In the genomic region with DNA sequence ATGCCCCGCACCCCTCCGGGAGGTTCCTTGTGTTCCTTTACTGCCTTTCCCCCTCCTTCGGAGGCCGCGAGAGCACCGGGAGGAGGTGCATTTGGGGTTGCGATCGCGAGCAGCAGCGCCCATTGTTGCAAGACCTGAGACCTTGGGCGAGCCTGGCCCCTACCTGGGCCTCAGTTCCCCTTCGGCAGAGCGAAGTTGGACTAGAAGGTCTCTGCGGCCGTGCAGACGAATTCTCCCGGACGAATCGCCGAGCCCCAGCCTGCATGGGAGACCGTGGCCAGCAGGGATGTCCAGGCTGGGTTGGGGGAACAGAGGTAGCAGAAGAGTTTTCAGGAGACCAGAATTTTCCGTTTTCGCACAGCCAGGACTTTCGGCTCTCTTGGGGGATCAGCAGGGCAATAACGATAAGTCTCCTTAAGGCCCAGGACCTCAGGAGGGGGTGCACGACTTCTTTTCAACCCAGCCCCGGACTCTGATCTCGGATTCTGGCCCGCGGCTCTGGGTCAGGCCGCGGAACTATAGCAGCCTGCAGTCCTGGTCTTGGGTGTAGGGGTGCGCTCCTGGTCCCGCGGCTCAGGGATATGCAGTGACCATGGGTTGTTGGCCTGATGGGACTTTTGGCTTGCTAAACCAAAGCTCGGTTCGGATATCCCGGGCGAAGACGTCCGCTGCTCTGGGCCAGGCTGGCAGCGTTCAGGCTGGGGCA, we compare ENCODE assay signal across 1 cellular context.
TF ChIP-seq lines count a peak whose summit lies in the region.

No MANE protein-coding gene starts in this region.

TF ChIP-seq in endothelial cell of umbilical vein, 7 proteins besides CTCF, POLR2A, EP300 and RAD21:
- TF ChIP-seq EZH2 (IDR thresholded peaks at IDR 0.05; ENCODE audit: borderline replicate concordance, low read depth, low read length, severe bottlenecking) (peak; percentile 25), MAX (IDR thresholded peaks at IDR 0.05; ENCODE audit: insufficient read depth, insufficient read length) (no peak), JUN (IDR thresholded peaks at IDR 0.05; ENCODE audit: borderline replicate concordance, insufficient read depth, insufficient read length, low read depth) (no peak)
